In genomic region chr12:31324116-31324844, GRCh38 we compare ENCODE assay signal across 8 cellular contexts. TPM values are rescaled to one million over a fixed set of nuclear protein-coding genes. Genes with fewer than 3 reads are reported as not detected.
DNase-seq lines count a peak whose midpoint lies in the region; ATAC-seq lines count a peak whose summit lies in the region.

No MANE protein-coding gene starts in this region.

- CTCF ChIA-PET in activated CD4-positive, alpha-beta memory T cell treated with anti-CD3 and anti-CD28 coated beads, Interleukin-2, amount 10 ng/mL, durations not matched to agents 7 days and 5 days (lab: Charles Lee): interaction anchor here (1.2 kb wide), 1 partner anchor 329 kb away, joined by 3 read pairs; no protein-coding TSS in a partner anchor

- H3K4me3 Mint-ChIP-seq in activated CD4-positive, alpha-beta memory T cell treated with anti-CD3 and anti-CD28 coated beads, Interleukin-2, amount 10 ng/mL, durations not matched to agents 7 days and 5 days: peak overlapping the region; percentile 82
- H3K4me3 Mint-ChIP-seq in memory B cell: peak overlapping the region; percentile 86

- H3K27me3 ChIP-seq in ectodermal cell (ENCODE audit: control insufficient read depth, insufficient read depth, low read length, poor library complexity, severe bottlenecking): no peaks in the 10 kb centered on the region

- no peaks in the 10 kb centered on the region for H3K27me3 Mint-ChIP-seq in activated CD4-positive, alpha-beta memory T cell treated with anti-CD3 and anti-CD28 coated beads, Interleukin-2, amount 10 ng/mL, durations not matched to agents 7 days and 5 days
- H3K27me3 Mint-ChIP-seq in memory B cell: no peaks in the 10 kb centered on the region

- no peaks in the 10 kb centered on the region for H3K9me3 Mint-ChIP-seq in activated CD4-positive, alpha-beta memory T cell treated with anti-CD3 and anti-CD28 coated beads, Interleukin-2, amount 10 ng/mL, durations not matched to agents 7 days and 5 days
- H3K9me3 Mint-ChIP-seq in memory B cell: no peaks in the 10 kb centered on the region

- H3K4me1 Mint-ChIP-seq in activated CD4-positive, alpha-beta memory T cell treated with anti-CD3 and anti-CD28 coated beads, Interleukin-2, amount 10 ng/mL, durations not matched to agents 7 days and 5 days: peaks cover 45% of the 10 kb centered on the region
- peaks cover 22% of the 10 kb centered on the region for H3K4me1 Mint-ChIP-seq in memory B cell

- peak overlapping the region; percentile 92 for H3K27ac ChIP-seq in ectodermal cell (ENCODE audit: insufficient read depth, low read depth, low read length, poor library complexity, severe bottlenecking)

- POLR2A ChIA-PET in activated CD4-positive, alpha-beta memory T cell treated with anti-CD3 and anti-CD28 coated beads, Interleukin-2, amount 10 ng/mL, durations not matched to agents 7 days and 5 days (lab: Charles Lee): interaction anchor here (1.2 to 1.6 kb wide), 3 partner anchors 52 to 635 kb away, joined by 3 to 4 read pairs (median 3); partner anchors contain the start of genes AMN1 and RESF1

- H3K4me3 ChIP-seq in ectodermal cell (ENCODE audit: insufficient read depth, low read depth, low read length): peak overlapping the region; percentile 75

- 0% methylated on average over 81 of the region's 81 CpGs for WGBS in ectodermal cell, 2 experiments

- H3K36me3 ChIP-seq in ectodermal cell (ENCODE audit: control insufficient read depth, insufficient read depth, low read length): no peaks in the 10 kb centered on the region

- H3K4me1 ChIP-seq in ectodermal cell (ENCODE audit: control insufficient read depth, insufficient read depth, low read length): peaks cover 25% of the 10 kb centered on the region

- no peaks in the 10 kb centered on the region for H3K9me3 ChIP-seq in ectodermal cell (ENCODE audit: control insufficient read depth, low read length)

- ATAC-seq in HG02884 (IDR thresholded peaks at IDR 0.05; ENCODE audit: unreplicated experiment) (peak; percentile 36), memory B cell (ENCODE audit: low read depth) (peak; percentile 60)

- peak overlapping the region; percentile 95 for H3K27ac Mint-ChIP-seq in activated CD4-positive, alpha-beta memory T cell treated with anti-CD3 and anti-CD28 coated beads, Interleukin-2, amount 10 ng/mL, durations not matched to agents 7 days and 5 days
- peak overlapping the region; percentile 86 for H3K27ac Mint-ChIP-seq in memory B cell

- H3K36me3 Mint-ChIP-seq in activated CD4-positive, alpha-beta memory T cell treated with anti-CD3 and anti-CD28 coated beads, Interleukin-2, amount 10 ng/mL, durations not matched to agents 7 days and 5 days (ENCODE audit: low read depth): peaks cover 12% of the 10 kb centered on the region
- no peaks in the 10 kb centered on the region for H3K36me3 Mint-ChIP-seq in memory B cell

- DNase-seq in NCI-H2227 (lab: John Stamatoyannopoulos, UW; ENCODE audit: unreplicated experiment): peak; percentile 70
- DNase-seq in NCI-H2227 treated with DMSO at 0.1 percent for 48 hours (lab: John Stamatoyannopoulos, UW): no peak
- DNase-seq in NCI-H446 (lab: John Stamatoyannopoulos, UW): peak; percentile 56 to 71
- DNase-seq in activated CD4-positive, alpha-beta memory T cell treated with anti-CD3 and anti-CD28 coated beads, Interleukin-2, amount 10 ng/mL, durations not matched to agents 7 days and 5 days: peak; percentile 79
- DNase-seq in memory B cell (ENCODE audit: low spot score in 2 of 2): peak; percentile 81 to 82
- peak; percentile 32 for DNase-seq in stimulated activated CD8-positive, alpha-beta memory T cell treated with anti-CD3 and anti-CD28 coated beads, Interleukin-12 subunit alpha, Interleukin-12 subunit beta, amount 100 ng/mL, for 24 hours (ENCODE audit: extremely low read depth)

RNA-seq across cellular contexts. Expression of gene SINHCAF, which starts 1.7 kb away (rescaled TPM):
- total RNA-seq in activated CD4-positive, alpha-beta memory T cell treated with anti-CD3 and anti-CD28 coated beads, Interleukin-2, amount 10 ng/mL, durations not matched to agents 7 days and 5 days: 100 to 1,000 TPM; 107 to 123 TPM
- 229 TPM for polyA plus RNA-seq in ectodermal cell (2013, experiment 1 of 4)
- polyA plus RNA-seq in ectodermal cell (2013, experiment 2 of 4): 268 TPM
- 206 TPM for polyA plus RNA-seq in ectodermal cell (2013, experiment 3 of 4)
- polyA plus RNA-seq in ectodermal cell (2013, experiment 4 of 4): 188 TPM
